In genomic region chr1:66764994-66765578, GRCh38 we compare ENCODE assay signal across 8 cellular contexts. TPM values are rescaled to one million over a fixed set of nuclear protein-coding genes. Genes with fewer than 3 reads are reported as not detected.
DNase-seq lines count a peak whose midpoint lies in the region; ATAC-seq and TF ChIP-seq lines count a peak whose summit lies in the region.

No MANE protein-coding gene starts in this region.

- DNase-seq in cardiac muscle cell (ENCODE audit: low read depth in 1 of 2, low spot score in 1 of 2) (peak; percentile 53 to 74), cardiac septum (ENCODE audit: low spot score) (no peak), NCI-H345 (lab: John Stamatoyannopoulos, UW) (peak; percentile 47), epithelial cell of proximal tubule (ENCODE audit: low read depth) (no peak), nephron progenitor cell (peak; percentile 34)
- peak; percentile 9 to 52 for DNase-seq in activated CD4-positive, alpha-beta T cell treated with anti-CD3 and anti-CD28 coated beads, Interleukin-2, amount 50 U/mL, for 24 hours (ENCODE audit: low read depth in 1 of 2, low spot score in 1 of 2)

- H3K27ac ChIP-seq in cardiac muscle cell, result no peak overlapping the region

- no peaks in the 10 kb centered on the region for H3K4me1 Mint-ChIP-seq in nephron progenitor cell

- no peaks in the 10 kb centered on the region for H3K27me3 ChIP-seq in cardiac muscle cell

- H3K36me3 ChIP-seq in cardiac muscle cell, result no peaks in the 10 kb centered on the region

- no peak overlapping the region for H3K4me3 Mint-ChIP-seq in nephron progenitor cell

- intact Hi-C loops in cardiac septum (cut with DNase I), result loop anchor here (2.0 to 10.0 kb wide), 4 partner anchors 160 to 440 kb away; partner anchors contain the start of genes DNAI4 and MIER1

- H3K27ac Mint-ChIP-seq in nephron progenitor cell, result no peak overlapping the region

- H3K9me3 ChIP-seq in cardiac muscle cell (ENCODE audit: low read depth), result no peaks in the 10 kb centered on the region

- ATAC-seq in HG03103 (IDR thresholded peaks at IDR 0.05; ENCODE audit: low read depth, unreplicated experiment), result peak; percentile 77
- no peak for ATAC-seq in HG03460 (IDR thresholded peaks at IDR 0.05; ENCODE audit: unreplicated experiment)

- TF ChIP-seq CTCF in cardiac muscle cell (IDR thresholded peaks at IDR 0.05; ENCODE audit: low read depth, low read length) (peak; percentile 69), epithelial cell of proximal tubule (conservative IDR thresholded peaks at IDR 0.05; ENCODE audit: low read depth, low read length) (peak; percentile 76), nephron progenitor cell (IDR thresholded peaks at IDR 0.05) (peak; percentile 72)

- H3K4me3 ChIP-seq in cardiac muscle cell, result no peak overlapping the region
- no peak overlapping the region for H3K4me3 ChIP-seq in epithelial cell of proximal tubule (ENCODE audit: low read depth, low read length)

- peaks cover 3% of the 10 kb centered on the region for H3K27me3 Mint-ChIP-seq in nephron progenitor cell (ENCODE audit: low read depth, poor library complexity)

- H3K4me1 ChIP-seq in cardiac muscle cell (ENCODE audit: low read depth), result peaks cover 5% of the 10 kb centered on the region

- H3K9me3 Mint-ChIP-seq in nephron progenitor cell, result peaks cover 20% of the 10 kb centered on the region

- H3K36me3 Mint-ChIP-seq in nephron progenitor cell (ENCODE audit: low read depth), result no peaks in the 10 kb centered on the region

RNA-seq across cellular contexts. Expression of gene DYNLT5, which starts 12.8 kb away (rescaled TPM):
- total RNA-seq in cardiac muscle cell, result 13.2 and 28.6 TPM in 2 replicates
- 5.3 and 16.9 TPM in 2 replicates for polyA plus RNA-seq in cardiac muscle cell
- total RNA-seq in cardiac septum, result 4.0 TPM
- total RNA-seq in epithelial cell of proximal tubule, result not detected in 2 replicates

RNA-seq across cellular contexts. Expression of gene INSL5, which starts 36.0 kb away (rescaled TPM):
- total RNA-seq in cardiac muscle cell (0.67 TPM in 1 of 2 replicates, not detected in the other), cardiac septum (not detected), epithelial cell of proximal tubule (not detected in 2 replicates)
- not detected in 2 replicates for polyA plus RNA-seq in cardiac muscle cell

Comparison
In these comparisons a context has a peak if more than half of its experiments do, and no peak if none do; other contexts are left out.
1. DNase-seq: peak in cardiac muscle cell (2 of 2), NCI-H345 (single experiment), activated CD4-positive, alpha-beta T cell treated with anti-CD3 and anti-CD28 coated beads, Interleukin-2, amount 50 U/mL, for 24 hours (2 of 2) and nephron progenitor cell (single experiment); none in cardiac septum (single experiment) and epithelial cell of proximal tubule (single experiment).
2. Peak in every context shown above with its lines, with median percentiles within 50 percentile points of each other: CTCF ChIP-seq.